In the genomic region with DNA sequence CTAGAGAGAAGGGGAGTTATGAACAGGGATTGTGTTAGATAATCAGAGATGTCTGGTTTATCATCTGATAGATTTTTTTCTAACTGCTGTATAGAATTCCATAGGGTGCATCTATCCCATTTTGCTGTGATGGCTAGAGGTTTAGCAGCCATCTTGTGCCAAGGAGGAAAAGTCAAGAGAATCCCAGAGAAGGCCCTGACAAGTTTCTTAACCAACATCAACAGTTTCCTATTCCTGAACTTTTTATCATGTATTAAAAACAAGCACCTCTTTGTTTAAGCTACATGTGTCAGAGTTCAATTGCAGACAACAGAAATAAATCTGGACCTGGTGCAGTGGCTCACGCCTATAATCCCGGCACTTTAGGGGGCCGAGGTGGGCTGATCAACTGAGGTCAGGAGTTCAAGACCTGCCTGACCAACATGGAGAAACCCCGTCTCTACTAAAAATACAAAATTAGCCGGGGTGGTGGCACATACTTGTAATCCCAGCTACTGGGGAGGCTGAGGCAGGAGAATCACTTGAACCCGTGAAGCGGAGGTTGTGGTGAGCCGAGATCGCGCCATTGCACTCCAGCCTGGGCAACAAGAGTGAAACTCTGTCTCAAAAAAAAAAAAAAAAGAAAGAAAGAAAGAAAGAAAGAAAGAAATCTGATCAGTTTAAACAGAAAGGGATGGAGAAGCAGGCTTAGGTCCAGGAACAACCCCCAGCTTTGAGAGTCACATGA, we compare ENCODE assay signal across 9 cellular contexts. TPM values are rescaled to one million over a fixed set of nuclear protein-coding genes. Genes with fewer than 3 reads are reported as not detected.
A peak's percentile ranks its signal among the peaks of the same experiment; 100 is the strongest.
DNase-seq lines count a peak whose midpoint lies in the region; ATAC-seq and TF ChIP-seq lines count a peak whose summit lies in the region.
"Not testable (repeated sequence)": the region's sequence is repeated elsewhere in the genome, so short reads cannot be mapped to it uniquely, and the experiment has no call there.
"Had no signal": no experiment of that assay in that cellular context is flagged by ENCODE, and none has a peak within 500 bp of the region (broad histone marks: within the 10 kb centered on the region; RNA-seq: fewer than 3 reads in every experiment).

No MANE protein-coding gene starts in this region.

- not testable (repeated sequence) for H3K9ac ChIP-seq in SK-N-MC (ENCODE audit: insufficient read length)

- H3K4me1 ChIP-seq in CD4-positive, CD25-positive, alpha-beta regulatory T cell (ENCODE audit: control insufficient read depth, insufficient read depth, low read length, poor library complexity, severe bottlenecking) = not testable (repeated sequence)
- peaks cover 0 to 22% (median 4%) of the 10 kb centered on the region in 3 donors for H3K4me1 ChIP-seq in esophagus squamous epithelium
- peaks cover 0 to 26% (median 14%) of the 10 kb centered on the region in 4 donors for H3K4me1 ChIP-seq in stomach

- H3K27ac ChIP-seq in CD4-positive, CD25-positive, alpha-beta regulatory T cell (ENCODE audit: insufficient read depth, low read length, poor library complexity, severe bottlenecking); SK-N-MC: not testable (repeated sequence)
- H3K27ac ChIP-seq in esophagus squamous epithelium (peak overlapping the region in 3 of 4 donors; percentile 59 to 68 (median 62)), stomach (peak overlapping the region in 4 of 5 donors; percentile 51 to 74 (median 58))

- H3K9me3 Mint-ChIP-seq in CD4-positive, CD25-positive, alpha-beta regulatory T cell; activated naive CD4-positive, alpha-beta T cell treated with anti-CD3 and anti-CD28 coated beads, Interleukin-2, amount 50 U/mL, for 72 hours; natural killer cell: not testable (repeated sequence)

- peak overlapping the region in 2 of 4 donors; percentile 35 to 58 for H3K4me3 Mint-ChIP-seq in CD4-positive, CD25-positive, alpha-beta regulatory T cell
- H3K4me3 Mint-ChIP-seq in natural killer cell = peak overlapping the region; percentile 70

- H3K36me3 Mint-ChIP-seq in CD4-positive, CD25-positive, alpha-beta regulatory T cell; natural killer cell: not testable (repeated sequence)
- peaks cover 7 to 17% of the 10 kb centered on the region in 2 donors for H3K36me3 Mint-ChIP-seq in activated naive CD4-positive, alpha-beta T cell treated with anti-CD3 and anti-CD28 coated beads, Interleukin-2, amount 50 U/mL, for 72 hours

- H3K27me3 ChIP-seq in CD4-positive, CD25-positive, alpha-beta regulatory T cell (ENCODE audit: control insufficient read depth, insufficient read depth, low read length) = not testable (repeated sequence)
- peaks cover 0 to 21% (median 0%) of the 10 kb centered on the region in 4 donors for H3K27me3 ChIP-seq in esophagus squamous epithelium
- H3K27me3 ChIP-seq in stomach = peaks cover 0 to 29% (median 4%) of the 10 kb centered on the region in 3 donors

- intact Hi-C loops in esophagus squamous epithelium (cut with DNase I); natural killer cell (cut with micrococcal nuclease); stomach (cut with DNase I; ENCODE audit: low total_unique reads): not testable (repeated sequence)

- peak overlapping the region; percentile 73 for H3K4me3 ChIP-seq in CD4-positive, CD25-positive, alpha-beta regulatory T cell (ENCODE audit: low read depth, low read length)
- H3K4me3 ChIP-seq in SK-N-MC = peak overlapping the region; percentile 17; the same call in 1 of the 2 replicates
- not testable (repeated sequence) for H3K4me3 ChIP-seq in esophagus squamous epithelium, stomach

- ATAC-seq in CD4-positive, CD25-positive, alpha-beta regulatory T cell (ENCODE audit: low read depth in 2 of 2); activated naive CD4-positive, alpha-beta T cell treated with anti-CD3 and anti-CD28 coated beads, Interleukin-2, amount 50 U/mL, for 72 hours; natural killer cell: not testable (repeated sequence)

- not testable (repeated sequence) for TF ChIP-seq POLR2A in esophagus squamous epithelium (IDR thresholded peaks at IDR 0.05); stomach (IDR thresholded peaks at IDR 0.05)

- H3K27me3 Mint-ChIP-seq in CD4-positive, CD25-positive, alpha-beta regulatory T cell; natural killer cell (ENCODE audit: low read depth in 2 of 2): not testable (repeated sequence)

- not testable (repeated sequence) for H3K9me3 ChIP-seq in CD4-positive, CD25-positive, alpha-beta regulatory T cell (ENCODE audit: control insufficient read depth in 2 of 2, low read length in 2 of 2); SK-N-MC (ENCODE audit: low read depth, low read length); esophagus squamous epithelium; stomach

- TF ChIP-seq EP300 in stomach (IDR thresholded peaks at IDR 0.05) = not testable (repeated sequence)

- H3K4me1 Mint-ChIP-seq in CD4-positive, CD25-positive, alpha-beta regulatory T cell = peaks cover 5 to 20% (median 11%) of the 10 kb centered on the region in 4 donors
- peaks cover 11 to 13% of the 10 kb centered on the region in 2 donors for H3K4me1 Mint-ChIP-seq in natural killer cell

- not testable (repeated sequence) for DNase-seq in CD4-positive, CD25-positive, alpha-beta regulatory T cell; SK-N-MC (ENCODE audit: low read depth, low spot score); activated naive CD4-positive, alpha-beta T cell treated with anti-CD3 and anti-CD28 coated beads, Interleukin-2, amount 50 U/mL, for 72 hours (ENCODE audit: low spot score in 2 of 2); esophagus squamous epithelium (lab: John Stamatoyannopoulos, UW); natural killer cell; stomach

- peak overlapping the region; percentile 88 to 91 (median 89) for H3K27ac Mint-ChIP-seq in CD4-positive, CD25-positive, alpha-beta regulatory T cell
- peak overlapping the region; percentile 81 to 91 for H3K27ac Mint-ChIP-seq in activated naive CD4-positive, alpha-beta T cell treated with anti-CD3 and anti-CD28 coated beads, Interleukin-2, amount 50 U/mL, for 72 hours
- peak overlapping the region; percentile 77 to 78 for H3K27ac Mint-ChIP-seq in natural killer cell

- WGBS in esophagus squamous epithelium, 2 donors = 72 to 85% methylated on average over 9 to 10 of the region's 10 CpGs
- 66 to 79% (median 79%) methylated on average over 10 of the region's 10 CpGs for WGBS in stomach, 5 donors

- not testable (repeated sequence) for TF ChIP-seq CTCF in esophagus squamous epithelium (IDR thresholded peaks at IDR 0.05); natural killer cell (IDR thresholded peaks at IDR 0.05); stomach (IDR thresholded peaks at IDR 0.05)

- H3K36me3 ChIP-seq in CD4-positive, CD25-positive, alpha-beta regulatory T cell (ENCODE audit: control insufficient read depth, insufficient read depth, low read length); SK-N-MC (ENCODE audit: insufficient read depth, low read length); esophagus squamous epithelium; stomach: not testable (repeated sequence)

RNA-seq across cellular contexts. Expression of gene ANKRD33, which starts 2.4 kb away (rescaled TPM):
- not detected for total RNA-seq in CD4-positive, CD25-positive, alpha-beta regulatory T cell
- not detected for polyA plus RNA-seq in CD4-positive, CD25-positive, alpha-beta regulatory T cell
- not detected for total RNA-seq in activated naive CD4-positive, alpha-beta T cell treated with anti-CD3 and anti-CD28 coated beads, Interleukin-2, amount 50 U/mL, for 72 hours
- total RNA-seq in esophagus squamous epithelium (under 1 TPM in 1 of 4 donors, not detected in 3; 0.70 TPM), natural killer cell (not detected), stomach (not detected)
- not detected for polyA plus RNA-seq in stomach
- total RNA-seq: myocyte had no signal
- polyA plus RNA-seq: cardiac muscle cell, small intestine had no signal

RNA-seq across cellular contexts. Expression of gene ACVRL1, which starts 21.8 kb away (rescaled TPM):
- total RNA-seq in CD4-positive, CD25-positive, alpha-beta regulatory T cell = not detected
- polyA plus RNA-seq in CD4-positive, CD25-positive, alpha-beta regulatory T cell = not detected
- not detected for total RNA-seq in activated naive CD4-positive, alpha-beta T cell treated with anti-CD3 and anti-CD28 coated beads, Interleukin-2, amount 50 U/mL, for 72 hours
- total RNA-seq in esophagus squamous epithelium (10 to 100 TPM in 3 of 4 donors, 1 to 10 TPM in 1; 2.0 to 71.3 (median 14.5) TPM), natural killer cell (under 1 TPM in 1 of 3 donors, not detected in 2; 0.57 TPM), stomach (100 to 1,000 TPM in 2 of 5 donors, 10 to 100 TPM in 3; 36.2 to 117 (median 62.4) TPM)
- 10 to 100 TPM; 11.0 to 20.8 (median 13.3) TPM for polyA plus RNA-seq in stomach
- polyA plus RNA-seq: cardiac muscle cell had no signal

RNA-seq across cellular contexts. Expression of gene FIGNL2, which starts 36.9 kb away (rescaled TPM):
- 0.27 TPM for total RNA-seq in CD4-positive, CD25-positive, alpha-beta regulatory T cell
- under 1 TPM in 2 of 4 donors, not detected in 2; 0.06 to 0.10 TPM for polyA plus RNA-seq in CD4-positive, CD25-positive, alpha-beta regulatory T cell
- total RNA-seq in activated naive CD4-positive, alpha-beta T cell treated with anti-CD3 and anti-CD28 coated beads, Interleukin-2, amount 50 U/mL, for 72 hours = under 1 TPM; 0.30 to 0.54 TPM
- total RNA-seq in esophagus squamous epithelium (under 1 TPM in 3 of 4 donors, not detected in 1; 0.18 to 0.38 (median 0.19) TPM), natural killer cell (1 to 10 TPM; 1.4 to 1.6 (median 1.5) TPM), stomach (1 to 10 TPM in 1 of 5 donors, under 1 TPM in 2, not detected in 2; under 0.01 to 1.4 (median 0.73) TPM)
- under 1 TPM in 2 of 3 donors, not detected in 1; 0.10 to 0.12 TPM for polyA plus RNA-seq in stomach
